ENCODE assay signal across 8 cellular contexts in the genomic region with DNA sequence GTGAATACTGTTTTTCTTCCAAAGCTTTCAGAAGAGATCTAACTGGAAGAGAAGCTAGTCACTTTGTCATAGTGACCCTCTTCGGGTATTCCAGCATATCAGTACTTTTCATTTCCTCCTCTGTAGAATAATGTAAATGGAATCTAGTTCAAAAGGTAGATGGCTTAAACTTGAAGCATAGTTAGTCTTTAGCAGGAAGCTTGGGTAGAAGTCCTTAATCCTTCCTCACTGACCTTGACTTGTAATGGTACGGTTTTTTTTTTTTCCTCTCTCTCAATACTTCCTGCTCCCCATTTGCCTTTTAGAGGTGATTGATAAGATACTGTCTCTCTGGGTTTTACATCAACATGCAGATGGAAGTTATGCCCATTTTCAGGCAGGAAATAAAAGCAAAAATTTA. TPM values are rescaled to one million over a fixed set of nuclear protein-coding genes. Genes with fewer than 3 reads are reported as not detected.
A peak's percentile ranks its signal among the peaks of the same experiment; 100 is the strongest.
DNase-seq lines count a peak whose midpoint lies in the region; ATAC-seq and TF ChIP-seq lines count a peak whose summit lies in the region.

No MANE protein-coding gene starts in this region.

- H3K4me3 ChIP-seq in BLaER1 (peak overlapping the region; percentile 97), IMR-90 (ENCODE audit: insufficient read depth, low read depth, low read length) (no peak overlapping the region), breast epithelium (peak overlapping the region in 2 of 3 donors; percentile 90 to 93)

- CTCF ChIA-PET in IMR-90 (lab: Yijun Ruan, JAX): no interaction called here

- peak overlapping the region; percentile 13 to 96 (median 92) for H3K4me3 Mint-ChIP-seq in naive B cell

- H3K9me3 ChIP-seq in BLaER1: no peaks in the 10 kb centered on the region
- no peaks in the 10 kb centered on the region for H3K9me3 ChIP-seq in IMR-90 (ENCODE audit: control insufficient read depth, insufficient read depth, low read length)
- H3K9me3 ChIP-seq in breast epithelium: no peaks in the 10 kb centered on the region

- H2AFZ ChIP-seq in IMR-90 (replicated peaks; ENCODE audit: low read length, poor library complexity): no peak overlapping the region

- H2BK20ac ChIP-seq in IMR-90 (ENCODE audit: low read depth, low read length): no peak overlapping the region

- peak overlapping the region; percentile 17; the same call in 1 of the 2 replicates for H3K23ac ChIP-seq in IMR-90 (ENCODE audit: low read depth, low read length)

- no peaks in the 10 kb centered on the region for H3K9me3 Mint-ChIP-seq in naive B cell

- no peaks in the 10 kb centered on the region for H3K27me3 ChIP-seq in BLaER1
- H3K27me3 ChIP-seq in IMR-90 (ENCODE audit: control insufficient read depth, insufficient read depth, low read length): no peaks in the 10 kb centered on the region
- H3K27me3 ChIP-seq in breast epithelium: no peaks in the 10 kb centered on the region

- H3K14ac ChIP-seq in IMR-90 (replicated peaks; ENCODE audit: low read depth, low read length): 0 out of 2 replicates have a peak overlapping the region, but pooled peaks have one; percentile 18

- H4K91ac ChIP-seq in IMR-90 (ENCODE audit: insufficient read depth, low read depth, low read length): no peak overlapping the region

- DNase-seq in IMR-90: no peak
- no peak for DNase-seq in breast epithelium (ENCODE audit: low spot score in 2 of 2)
- no peak for DNase-seq in naive B cell
- no peak for DNase-seq in NCI-H2171 (lab: John Stamatoyannopoulos, UW)
- no peak for DNase-seq in COLO829 (ENCODE audit: low spot score)

- H3K56ac ChIP-seq in IMR-90 (ENCODE audit: extremely low read depth, insufficient read depth, low read length): no peak overlapping the region

- dilution Hi-C loops in IMR-90 (cut with HindIII; ENCODE audit: low sequenced_read_pairs, unreplicated experiment): no loop called here

- H3K27me3 Mint-ChIP-seq in naive B cell: no peaks in the 10 kb centered on the region

- H3K9me1 ChIP-seq in IMR-90 (ENCODE audit: insufficient read depth, low read length): 0 out of 2 replicates have a peak, but pooled peaks cover 3% of the 10 kb centered on the region

- no peak overlapping the region for H2BK120ac ChIP-seq in IMR-90 (ENCODE audit: low read depth, low read length)

- H3K36me3 ChIP-seq in BLaER1 (peaks cover 9% of the 10 kb centered on the region), IMR-90 (ENCODE audit: control insufficient read depth, insufficient read depth, low read length) (no peaks in the 10 kb centered on the region), breast epithelium (no peaks in the 10 kb centered on the region)

- peak overlapping the region; percentile 15 to 94 (median 34) for H3K27ac Mint-ChIP-seq in naive B cell

- TF ChIP-seq CTCF in IMR-90 (conservative IDR thresholded peaks at IDR 0.05; ENCODE audit: low read depth, low read length) (no peak), breast epithelium (IDR thresholded peaks at IDR 0.05) (no peak)

- H4K5ac ChIP-seq in IMR-90 (ENCODE audit: low read depth, low read length): no peak overlapping the region

- H3K4me2 ChIP-seq in BLaER1 (peak overlapping the region; percentile 89), IMR-90 (ENCODE audit: low read depth, low read length) (peak overlapping the region; percentile 60)

- no peak for TF ChIP-seq RAD21 in IMR-90 (IDR thresholded peaks at IDR 0.05; ENCODE audit: low read length)

- BruUV-seq in IMR-90 (replicated peaks; lab: Mats Ljungman, UMichigan): no TSS peak

- H3K4ac ChIP-seq in IMR-90 (ENCODE audit: low read depth, low read length): no peak overlapping the region

- H3K9ac ChIP-seq in BLaER1: peak overlapping the region; percentile 95; the same call in 1 of the 2 replicates
- no peak overlapping the region for H3K9ac ChIP-seq in IMR-90 (ENCODE audit: low read depth, low read length)

- peaks cover 37 to 52% (median 43%) of the 10 kb centered on the region in 3 donors for H3K4me1 Mint-ChIP-seq in naive B cell

- H3K27ac ChIP-seq in BLaER1: no peak overlapping the region
- H3K27ac ChIP-seq in IMR-90 (ENCODE audit: insufficient read depth, low read length): no peak overlapping the region
- H3K27ac ChIP-seq in breast epithelium: peak overlapping the region in 1 of 2 donors; percentile 99

- H2BK5ac ChIP-seq in IMR-90 (ENCODE audit: low read depth, low read length, poor library complexity, severe bottlenecking): no peak overlapping the region

- no peak overlapping the region for H4K8ac ChIP-seq in IMR-90 (ENCODE audit: low read depth in 2 of 2, low read length in 2 of 2)

- H2AK5ac ChIP-seq in IMR-90 (ENCODE audit: low read depth, low read length): no peak overlapping the region

- no peak overlapping the region for H2AK9ac ChIP-seq in IMR-90 (replicated peaks; ENCODE audit: low read depth, low read length, poor library complexity)

- H3K36me3 Mint-ChIP-seq in naive B cell: no peaks in the 10 kb centered on the region

- TF ChIP-seq POLR2A in IMR-90 (IDR thresholded peaks at IDR 0.05; ENCODE audit: low read depth, low read length): no peak
- no peak for TF ChIP-seq POLR2A in breast epithelium (IDR thresholded peaks at IDR 0.05)

- no peak for ATAC-seq in IMR-90 (ENCODE audit: low read depth)
- no peak for ATAC-seq in naive B cell (ENCODE audit: low read depth in 2 of 2)
- no peak for ATAC-seq in HG03520 (IDR thresholded peaks at IDR 0.05; ENCODE audit: unreplicated experiment)
- ATAC-seq in HG02973 (IDR thresholded peaks at IDR 0.05; ENCODE audit: unreplicated experiment): no peak

- H3K4me1 ChIP-seq in BLaER1 (peaks cover 32% of the 10 kb centered on the region), IMR-90 (ENCODE audit: control insufficient read depth, insufficient read depth, low read length) (peaks cover 3% of the 10 kb centered on the region), breast epithelium (peaks cover 0 to 7% of the 10 kb centered on the region in 2 donors)

- intact Hi-C loops in IMR-90 (cut with micrococcal nuclease) (no loop called here), breast epithelium (cut with DNase I; ENCODE audit: low total_unique reads) (no loop called here)

- H4K20me1 ChIP-seq in BLaER1 (peaks cover 60% of the 10 kb centered on the region), IMR-90 (ENCODE audit: insufficient read depth, low read length) (peaks cover 42% of the 10 kb centered on the region; the same call in 1 of the 2 replicates)

- no peak overlapping the region for H2BK15ac ChIP-seq in IMR-90 (ENCODE audit: low read depth, low read length)

- H3K18ac ChIP-seq in IMR-90 (ENCODE audit: low read depth, low read length): no peak overlapping the region

- POLR2A ChIA-PET in IMR-90 (lab: Charles Lee; ENCODE audit: unreplicated experiment): no interaction called here

- no CpG with 5 or more reads among the region's 2 CpGs for WGBS in IMR-90 (ENCODE audit: extremely low coverage in 2 of 2, insufficient read length in 1 of 2), 2 experiments

- peaks cover 8 to 51% of the 10 kb centered on the region in 2 experiments for H3K79me1 ChIP-seq in IMR-90 (ENCODE audit: low read depth in 1 of 2, low read length in 2 of 2)

- in situ Hi-C loops in IMR-90 (cut with MboI; ENCODE audit: low sequenced_read_pairs): no loop called here

TF ChIP-seq in IMR-90, 13 proteins besides CTCF, POLR2A, EP300 and RAD21:
- TF ChIP-seq MAFK (IDR thresholded peaks at IDR 0.05; ENCODE audit: low read depth, low read length) (no peak), BHLHE40 (IDR thresholded peaks at IDR 0.05; ENCODE audit: low read depth, low read length) (no peak), SMC3 (IDR thresholded peaks at IDR 0.05; ENCODE audit: low read depth, low read length) (no peak), NFE2L2 (IDR thresholded peaks at IDR 0.05; ENCODE audit: low read depth, low read length) (no peak), CEBPB (IDR thresholded peaks at IDR 0.05; ENCODE audit: low read depth, low read length) (no peak), RCOR1 (IDR thresholded peaks at IDR 0.05; ENCODE audit: insufficient replicate concordance, low read length) (no peak)

RNA-seq across cellular contexts. Expression of a gene that starts 1.7 kb away (rescaled TPM):
- 27.8 and 35.1 TPM in 2 replicates for total RNA-seq in IMR-90 (2012; rRNA removed)
- 13.2 and 15.4 TPM in 2 replicates for polyA plus RNA-seq in IMR-90 (2012; rRNA removed)
- polyA plus RNA-seq in IMR-90 (2012; cell fraction: cytosol; rRNA removed): 6.2 and 8.7 TPM in 2 replicates
- 6.1 and 20.6 TPM in 2 replicates for polyA plus RNA-seq in IMR-90 (2012; cell fraction: nucleus; rRNA removed; ENCODE audit: low replicate concordance)
- total RNA-seq in breast epithelium: 10 to 100 TPM; 31.8 to 56.5 (median 34.7) TPM
- polyA plus RNA-seq in naive B cell (ENCODE audit: low read depth in 6 of 6): 10 to 100 TPM; 22.9 to 35.2 (median 26.9) TPM
